In the genomic region with DNA sequence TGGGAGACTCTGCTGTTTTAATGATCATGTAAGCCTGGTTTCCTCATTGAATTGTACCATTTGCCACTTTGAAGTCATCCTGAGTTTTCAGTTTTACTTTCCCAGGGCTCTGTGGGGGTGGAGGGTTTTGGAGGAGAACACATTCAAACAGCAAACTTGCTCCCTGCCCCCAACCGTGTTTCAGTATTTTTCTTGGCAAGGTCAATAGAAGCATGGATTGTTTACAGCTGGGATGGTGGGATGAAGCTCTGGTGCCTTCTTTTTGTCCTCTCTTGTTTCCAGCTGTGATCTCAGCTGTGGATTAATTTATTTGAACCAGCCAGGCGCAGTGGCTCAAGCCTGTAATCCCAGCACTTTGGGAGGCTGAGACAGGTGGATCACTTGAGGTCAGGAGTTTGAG, we compare ENCODE assay signal across 2 cellular contexts.
TF ChIP-seq lines count a peak whose summit lies in the region.

No MANE protein-coding gene starts in this region.

TF ChIP-seq in liver, 16 proteins besides CTCF, POLR2A, EP300 and RAD21:
- peak in 1 of 2 donors; percentile 32 for TF ChIP-seq HNF4A (conservative IDR thresholded peaks at IDR 0.05)
- peak; percentile 22 for TF ChIP-seq YY1 (IDR thresholded peaks at IDR 0.05)
- TF ChIP-seq SP1 (IDR thresholded peaks at IDR 0.05) = no peak
- TF ChIP-seq FOXA2 (IDR thresholded peaks at IDR 0.05) = peak; percentile 19
- TF ChIP-seq, protein P1, sequence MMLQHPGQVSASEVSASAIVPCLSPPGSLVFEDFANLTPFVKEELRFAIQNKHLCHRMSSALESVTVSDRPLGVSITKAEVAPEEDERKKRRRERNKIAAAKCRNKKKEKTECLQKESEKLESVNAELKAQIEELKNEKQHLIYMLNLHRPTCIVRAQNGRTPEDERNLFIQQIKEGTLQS (IDR thresholded peaks at IDR 0.05) = no peak
- TF ChIP-seq RXRA (IDR thresholded peaks at IDR 0.05) = peak in 1 of 2 donors; percentile 21

TF ChIP-seq in HepG2, 621 proteins besides CTCF, POLR2A, EP300 and RAD21:
- TF ChIP-seq RBM22 (optimal IDR thresholded peaks at IDR 0.05; ENCODE audit: low read length) = no peak
- TF ChIP-seq ZNF121 (CRISPR knock-in tag; IDR thresholded peaks at IDR 0.05) = no peak
- TF ChIP-seq ELF4 (CRISPR knock-in tag; IDR thresholded peaks at IDR 0.05; ENCODE audit: borderline replicate concordance) = no peak
- no peak for TF ChIP-seq SRSF1 (optimal IDR thresholded peaks at IDR 0.05; ENCODE audit: low read depth, low read length)
- TF ChIP-seq, protein P2, sequence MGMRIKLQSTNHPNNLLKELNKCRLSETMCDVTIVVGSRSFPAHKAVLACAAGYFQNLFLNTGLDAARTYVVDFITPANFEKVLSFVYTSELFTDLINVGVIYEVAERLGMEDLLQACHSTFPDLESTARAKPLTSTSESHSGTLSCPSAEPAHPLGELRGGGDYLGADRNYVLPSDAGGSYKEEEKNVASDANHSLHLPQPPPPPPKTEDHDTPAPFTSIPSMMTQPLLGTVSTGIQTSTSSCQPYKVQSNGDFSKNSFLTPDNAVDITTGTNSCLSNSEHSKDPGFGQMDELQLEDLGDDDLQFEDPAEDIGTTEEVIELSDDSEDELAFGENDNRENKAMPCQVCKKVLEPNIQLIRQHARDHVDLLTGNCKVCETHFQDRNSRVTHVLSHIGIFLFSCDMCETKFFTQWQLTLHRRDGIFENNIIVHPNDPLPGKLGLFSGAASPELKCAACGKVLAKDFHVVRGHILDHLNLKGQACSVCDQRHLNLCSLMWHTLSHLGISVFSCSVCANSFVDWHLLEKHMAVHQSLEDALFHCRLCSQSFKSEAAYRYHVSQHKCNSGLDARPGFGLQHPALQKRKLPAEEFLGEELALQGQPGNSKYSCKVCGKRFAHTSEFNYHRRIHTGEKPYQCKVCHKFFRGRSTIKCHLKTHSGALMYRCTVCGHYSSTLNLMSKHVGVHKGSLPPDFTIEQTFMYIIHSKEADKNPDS (CRISPR knock-in tag; IDR thresholded peaks at IDR 0.05) = no peak
- TF ChIP-seq, protein P3, sequence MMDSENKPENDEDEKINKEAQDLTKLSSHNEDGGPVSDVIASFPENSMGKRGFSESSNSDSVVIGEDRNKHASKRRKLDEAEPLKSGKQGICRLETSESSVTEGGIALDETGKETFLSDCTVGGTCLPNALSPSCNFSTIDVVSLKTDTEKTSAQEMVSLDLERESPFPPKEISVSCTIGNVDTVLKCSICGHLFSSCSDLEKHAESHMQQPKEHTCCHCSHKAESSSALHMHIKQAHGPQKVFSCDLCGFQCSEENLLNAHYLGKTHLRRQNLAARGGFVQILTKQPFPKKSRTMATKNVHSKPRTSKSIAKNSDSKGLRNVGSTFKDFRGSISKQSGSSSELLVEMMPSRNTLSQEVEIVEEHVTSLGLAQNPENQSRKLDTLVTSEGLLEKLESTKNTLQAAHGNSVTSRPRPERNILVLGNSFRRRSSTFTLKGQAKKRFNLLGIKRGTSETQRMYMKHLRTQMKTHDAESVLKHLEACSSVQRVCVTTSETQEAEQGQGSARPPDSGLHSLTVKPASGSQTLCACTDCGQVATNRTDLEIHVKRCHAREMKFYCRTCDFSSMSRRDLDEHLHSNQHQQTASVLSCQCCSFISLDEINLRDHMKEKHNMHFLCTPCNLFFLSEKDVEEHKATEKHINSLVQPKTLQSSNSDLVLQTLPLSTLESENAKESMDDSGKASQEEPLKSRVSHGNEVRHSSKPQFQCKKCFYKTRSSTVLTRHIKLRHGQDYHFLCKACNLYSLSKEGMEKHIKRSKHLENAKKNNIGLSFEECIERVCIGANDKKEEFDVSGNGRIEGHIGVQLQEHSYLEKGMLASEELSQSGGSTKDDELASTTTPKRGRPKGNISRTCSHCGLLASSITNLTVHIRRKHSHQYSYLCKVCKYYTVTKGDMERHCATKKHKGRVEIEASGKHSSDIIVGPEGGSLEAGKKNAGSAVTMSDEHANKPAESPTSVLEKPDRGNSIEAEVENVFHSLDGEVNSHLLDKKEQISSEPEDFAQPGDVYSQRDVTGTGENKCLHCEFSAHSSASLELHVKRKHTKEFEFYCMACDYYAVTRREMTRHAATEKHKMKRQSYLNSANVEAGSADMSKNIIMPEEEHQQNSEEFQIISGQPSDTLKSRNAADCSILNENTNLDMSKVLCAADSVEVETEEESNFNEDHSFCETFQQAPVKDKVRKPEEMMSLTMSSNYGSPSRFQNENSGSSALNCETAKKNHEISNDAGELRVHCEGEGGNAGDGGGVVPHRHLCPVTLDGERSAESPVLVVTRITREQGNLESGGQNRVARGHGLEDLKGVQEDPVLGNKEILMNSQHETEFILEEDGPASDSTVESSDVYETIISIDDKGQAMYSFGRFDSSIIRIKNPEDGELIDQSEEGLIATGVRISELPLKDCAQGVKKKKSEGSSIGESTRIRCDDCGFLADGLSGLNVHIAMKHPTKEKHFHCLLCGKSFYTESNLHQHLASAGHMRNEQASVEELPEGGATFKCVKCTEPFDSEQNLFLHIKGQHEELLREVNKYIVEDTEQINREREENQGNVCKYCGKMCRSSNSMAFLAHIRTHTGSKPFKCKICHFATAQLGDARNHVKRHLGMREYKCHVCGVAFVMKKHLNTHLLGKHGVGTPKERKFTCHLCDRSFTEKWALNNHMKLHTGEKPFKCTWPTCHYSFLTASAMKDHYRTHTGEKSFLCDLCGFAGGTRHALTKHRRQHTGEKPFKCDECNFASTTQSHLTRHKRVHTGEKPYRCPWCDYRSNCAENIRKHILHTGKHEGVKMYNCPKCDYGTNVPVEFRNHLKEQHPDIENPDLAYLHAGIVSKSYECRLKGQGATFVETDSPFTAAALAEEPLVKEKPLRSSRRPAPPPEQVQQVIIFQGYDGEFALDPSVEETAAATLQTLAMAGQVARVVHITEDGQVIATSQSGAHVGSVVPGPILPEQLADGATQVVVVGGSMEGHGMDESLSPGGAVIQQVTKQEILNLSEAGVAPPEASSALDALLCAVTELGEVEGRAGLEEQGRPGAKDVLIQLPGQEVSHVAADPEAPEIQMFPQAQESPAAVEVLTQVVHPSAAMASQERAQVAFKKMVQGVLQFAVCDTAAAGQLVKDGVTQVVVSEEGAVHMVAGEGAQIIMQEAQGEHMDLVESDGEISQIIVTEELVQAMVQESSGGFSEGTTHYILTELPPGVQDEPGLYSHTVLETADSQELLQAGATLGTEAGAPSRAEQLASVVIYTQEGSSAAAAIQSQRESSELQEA (CRISPR knock-in tag; IDR thresholded peaks at IDR 0.05; ENCODE audit: not compliant biosample characterization) = no peak
TF ChIP-seq in HepG2: peak in this region for 0.
